In the genomic region with DNA sequence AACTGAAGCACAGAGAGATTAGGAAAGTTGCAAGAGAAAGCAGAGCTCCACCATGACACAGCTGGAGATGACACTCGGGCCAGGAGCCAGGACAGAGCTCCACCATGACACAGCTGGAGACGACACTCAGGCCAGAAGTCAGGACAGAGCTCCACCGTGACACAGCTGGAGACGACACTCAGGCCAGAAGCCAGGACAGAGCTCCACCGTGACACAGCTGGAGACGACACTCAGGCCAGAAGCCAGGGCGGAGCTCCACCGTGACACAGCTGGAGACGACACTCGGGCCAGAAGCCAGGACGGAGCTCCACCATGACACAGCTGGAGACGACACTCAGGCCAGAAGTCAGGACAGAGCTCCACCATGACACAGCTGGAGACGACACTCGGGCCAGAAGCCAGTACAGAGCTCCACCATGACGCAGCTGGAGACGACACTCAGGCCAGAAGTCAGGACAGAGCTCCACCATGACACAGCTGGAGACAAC, we compare ENCODE assay signal across 18 cellular contexts. TPM values are rescaled to one million over a fixed set of nuclear protein-coding genes. Genes with fewer than 3 reads are reported as not detected.
"Had no signal": no experiment of that assay in that cellular context is flagged by ENCODE, and none has a peak within 500 bp of the region (broad histone marks: within the 10 kb centered on the region; RNA-seq: fewer than 3 reads in every experiment).

No MANE protein-coding gene starts in this region.

RNA-seq across cellular contexts. Expression of a gene that starts 13.1 kb away (rescaled TPM):
- total RNA-seq: naive thymus-derived CD8-positive, alpha-beta T cell; natural killer cell treated with Interleukin-12 subunit alpha and Interleukin-12 subunit beta and Interleukin-15 and Interleukin-18, amount 100 ng/mL, for 72 hours; neural crest cell; omental fat pad; osteocyte; pancreas; posterior vena cava; prostate gland; pulmonary artery endothelial cell; right atrium auricular region; sciatic nerve; smooth muscle cell; spleen; suprapubic skin; transverse colon; upper lobe of left lung; ureter; uterus had no signal
- polyA plus RNA-seq: naive thymus-derived CD8-positive, alpha-beta T cell; pancreas; smooth muscle cell; spleen had no signal

RNA-seq across cellular contexts. Expression of a gene that starts 55.0 kb away (rescaled TPM):
- total RNA-seq: pulmonary artery endothelial cell had no signal
